33 cellular contexts compared by ENCODE assay signal in the genomic region with DNA sequence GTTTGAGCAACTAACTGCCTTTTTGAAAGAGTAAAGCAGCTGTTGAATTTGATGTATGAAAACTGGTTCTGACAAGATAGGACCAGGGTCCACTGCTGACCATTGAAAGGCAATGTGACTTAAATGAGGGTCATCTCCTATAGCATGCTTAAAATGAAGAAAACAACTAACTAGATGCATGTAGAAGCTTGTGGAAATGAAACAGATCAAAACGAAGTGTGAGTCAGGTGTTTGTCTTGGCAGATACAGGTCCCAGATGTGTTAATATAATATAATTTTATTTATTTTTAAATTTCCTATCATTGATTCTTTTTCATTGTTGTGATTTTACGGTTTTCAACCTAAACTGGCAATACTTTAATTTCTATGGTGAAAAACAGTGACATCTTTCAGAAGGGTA.
"Had no signal": no experiment of that assay in that cellular context is flagged by ENCODE, and none has a peak within 500 bp of the region (broad histone marks: within the 10 kb centered on the region; RNA-seq: fewer than 3 reads in every experiment).

No MANE protein-coding gene starts in this region.

- H3K9me3 Mint-ChIP-seq: activated B cell treated with CpG ODN at 0.5 μM for 24 hours; activated naive CD4-positive, alpha-beta T cell treated with anti-CD3 and anti-CD28 coated beads for 36 hours; activated naive CD8-positive, alpha-beta T cell treated with anti-CD3 and anti-CD28 coated beads for 36 hours; activated T-helper 2 cell treated with anti-CD3 and anti-CD28 coated beads, Interferon-gamma antibody, Interleukin-2, Interleukin-4, amounts not matched to agents 10 μg/mL and 5 μg/mL and 100 μg/mL, durations not matched to agents 14 hours and 24 hours and 36 hours; T-helper 2 cell treated with Interferon-gamma antibody and Interleukin-4, amounts not matched to agents 5 μg/mL and 100 μg/mL, for 36 hours had no signal

- H3K4me3 Mint-ChIP-seq: activated B cell treated with CpG ODN at 0.5 μM for 24 hours; activated CD8-positive, alpha-beta T cell treated with anti-CD3 and anti-CD28 coated beads for 36 hours; activated naive CD4-positive, alpha-beta T cell treated with anti-CD3 and anti-CD28 coated beads for 36 hours; activated naive CD4-positive, alpha-beta T cell treated with anti-CD3 and anti-CD28 coated beads, Interleukin-2, amount 50 U/mL, for 24 hours; activated naive CD8-positive, alpha-beta T cell treated with anti-CD3 and anti-CD28 coated beads for 36 hours; activated naive CD8-positive, alpha-beta T cell treated with anti-CD3 and anti-CD28 coated beads, Interleukin-2, amount 50 U/mL, for 24 hours; activated T-cell treated with anti-CD3 and anti-CD28 coated beads, Interleukin-2, amount 50 U/mL, for 4 hours; T-helper 17 cell; T-helper 2 cell treated with Interferon-gamma antibody and Interleukin-4, amounts not matched to agents 5 μg/mL and 100 μg/mL, for 36 hours had no signal

- H3K36me3 Mint-ChIP-seq: activated naive CD4-positive, alpha-beta T cell treated with anti-CD3 and anti-CD28 coated beads, Interleukin-2, amount 50 U/mL, for 24 hours; activated naive CD8-positive, alpha-beta T cell treated with anti-CD3 and anti-CD28 coated beads for 36 hours had no signal

- H3K27me3 ChIP-seq: adrenal gland, body of pancreas, cardiac muscle cell, colonic mucosa, esophagus muscularis mucosa, foreskin keratinocyte, gastrocnemius medialis, heart left ventricle had no signal

- DNase-seq: activated B cell treated with CpG ODN at 0.5 μM for 24 hours; activated CD4-positive, alpha-beta T cell treated with anti-CD3 and anti-CD28 coated beads for 48 hours; activated CD4-positive, alpha-beta T cell treated with anti-CD3 and anti-CD28 coated beads, Interleukin-2, amount 50 U/mL, for 1 hour; activated CD4-positive, alpha-beta T cell treated with anti-CD3 and anti-CD28 coated beads, Interleukin-2, amount 50 U/mL, for 48 hours; activated CD8-positive, alpha-beta memory T cell treated with anti-CD3 and anti-CD28 coated beads for 24 hours; activated CD8-positive, alpha-beta T cell treated with anti-CD3 and anti-CD28 coated beads for 36 hours; activated effector memory CD4-positive, alpha-beta T cell treated with anti-CD3 and anti-CD28 coated beads, Interleukin-2, amount 50 U/mL, for 16 hours; activated naive CD4-positive, alpha-beta T cell treated with anti-CD3 and anti-CD28 coated beads for 36 hours; activated naive CD8-positive, alpha-beta T cell treated with anti-CD3 and anti-CD28 coated beads for 36 hours; activated naive CD8-positive, alpha-beta T cell treated with anti-CD3 and anti-CD28 coated beads, Interleukin-2, amount 50 U/mL, for 24 hours; activated T-cell treated with anti-CD3 and anti-CD28 coated beads, Interleukin-2, amount 50 U/mL, for 4 hours; adrenal gland; amygdala; aorta; body of pancreas; central memory CD4-positive, alpha-beta T cell; cerebellar nuclear complex; colonic mucosa; effector CD8-positive, alpha-beta T cell; erythroblast; gastrocnemius medialis; glutamatergic neuron; heart left ventricle; T-helper 17 cell; T1000; WERI-Rb-1 had no signal

- ATAC-seq: activated CD4-positive, CD25-positive, alpha-beta regulatory T cell treated with anti-CD3 and anti-CD28 coated beads, Interleukin-2, amount 50 U/mL, for 24 hours; activated CD8-positive, alpha-beta T cell treated with anti-CD3 and anti-CD28 coated beads for 36 hours; activated naive CD8-positive, alpha-beta T cell treated with anti-CD3 and anti-CD28 coated beads, Interleukin-2, amount 50 U/mL, for 24 hours; activated T-cell treated with anti-CD3 and anti-CD28 coated beads, Interleukin-2, amount 50 U/mL, for 4 hours; body of pancreas; gastrocnemius medialis; heart left ventricle; T-helper 17 cell had no signal

- H3K27me3 Mint-ChIP-seq: activated B cell treated with CpG ODN at 0.5 μM for 24 hours; activated CD8-positive, alpha-beta T cell treated with anti-CD3 and anti-CD28 coated beads for 36 hours; activated naive CD4-positive, alpha-beta T cell treated with anti-CD3 and anti-CD28 coated beads, Interleukin-2, amount 50 U/mL, for 24 hours; activated naive CD8-positive, alpha-beta T cell treated with anti-CD3 and anti-CD28 coated beads for 36 hours; activated naive CD8-positive, alpha-beta T cell treated with anti-CD3 and anti-CD28 coated beads, Interleukin-2, amount 50 U/mL, for 24 hours; T-helper 17 cell had no signal

- H3K36me3 ChIP-seq: adrenal gland, cardiac muscle cell, colonic mucosa, esophagus muscularis mucosa, gastrocnemius medialis, heart left ventricle, WERI-Rb-1 had no signal

- H3K27ac Mint-ChIP-seq: activated B cell treated with CpG ODN at 0.5 μM for 24 hours; activated CD8-positive, alpha-beta T cell treated with anti-CD3 and anti-CD28 coated beads for 36 hours; activated naive CD4-positive, alpha-beta T cell treated with anti-CD3 and anti-CD28 coated beads for 36 hours; activated naive CD4-positive, alpha-beta T cell treated with anti-CD3 and anti-CD28 coated beads, Interleukin-2, amount 50 U/mL, for 24 hours; activated naive CD8-positive, alpha-beta T cell treated with anti-CD3 and anti-CD28 coated beads for 36 hours; activated naive CD8-positive, alpha-beta T cell treated with anti-CD3 and anti-CD28 coated beads, Interleukin-2, amount 50 U/mL, for 24 hours; activated T-helper 2 cell treated with anti-CD3 and anti-CD28 coated beads, Interferon-gamma antibody, Interleukin-2, Interleukin-4, amounts not matched to agents 10 μg/mL and 5 μg/mL and 100 μg/mL, durations not matched to agents 14 hours and 24 hours and 36 hours; T-helper 17 cell; T-helper 2 cell treated with Interferon-gamma antibody and Interleukin-4, amounts not matched to agents 5 μg/mL and 100 μg/mL, for 36 hours had no signal

- H3K4me3 ChIP-seq: adrenal gland, body of pancreas, cardiac muscle cell, colonic mucosa, esophagus muscularis mucosa, gastrocnemius medialis, heart left ventricle had no signal

- H3K27ac ChIP-seq: adrenal gland, body of pancreas, cardiac muscle cell, colonic mucosa, esophagus muscularis mucosa, foreskin keratinocyte, gastrocnemius medialis, heart left ventricle, WERI-Rb-1 had no signal

- H3K4me1 Mint-ChIP-seq: activated B cell treated with CpG ODN at 0.5 μM for 24 hours; activated naive CD4-positive, alpha-beta T cell treated with anti-CD3 and anti-CD28 coated beads, Interleukin-2, amount 50 U/mL, for 24 hours; activated naive CD8-positive, alpha-beta T cell treated with anti-CD3 and anti-CD28 coated beads for 36 hours; activated naive CD8-positive, alpha-beta T cell treated with anti-CD3 and anti-CD28 coated beads, Interleukin-2, amount 50 U/mL, for 24 hours; T-helper 17 cell had no signal

- H3K4me1 ChIP-seq: adrenal gland, body of pancreas, colonic mucosa, esophagus muscularis mucosa, foreskin keratinocyte, gastrocnemius medialis, heart left ventricle had no signal

- H3K9me3 ChIP-seq: adrenal gland, body of pancreas, colonic mucosa, esophagus muscularis mucosa, gastrocnemius medialis, heart left ventricle had no signal
